In the genomic region with DNA sequence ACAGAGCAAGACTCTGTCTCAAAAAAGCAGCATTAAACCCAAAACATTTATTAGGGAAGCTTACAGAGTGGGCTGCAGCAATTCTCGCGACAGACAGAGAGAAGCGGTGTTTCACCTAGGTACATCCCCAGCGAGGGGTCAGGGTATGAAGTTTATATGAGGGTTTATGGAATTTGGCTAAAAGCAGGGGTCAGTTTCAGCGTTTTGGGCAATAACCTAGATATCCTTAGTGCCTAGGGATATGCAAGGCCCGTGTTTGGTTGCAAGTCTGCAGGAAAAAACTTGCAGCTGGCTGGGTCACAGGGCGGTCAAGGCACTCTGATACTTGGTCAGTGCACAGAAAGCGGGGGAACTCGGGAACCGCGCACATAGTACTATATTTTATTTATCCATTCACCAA, we compare ENCODE assay signal across 8 cellular contexts. TPM values are rescaled to one million over a fixed set of nuclear protein-coding genes. Genes with fewer than 3 reads are reported as not detected.
DNase-seq lines count a peak whose midpoint lies in the region; ATAC-seq and TF ChIP-seq lines count a peak whose summit lies in the region.

No MANE protein-coding gene starts in this region.

- H3K4me3 ChIP-seq in Caco-2 (ENCODE audit: low read depth, low read length): peak overlapping the region; percentile 99
- H3K4me3 ChIP-seq in body of pancreas: peak overlapping the region in 1 of 2 donors; percentile 72
- peak overlapping the region; percentile 63 to 94 for H3K4me3 ChIP-seq in uterus

- WGBS in body of pancreas, 2 donors: 6 to 13% methylated on average over 11 of the region's 11 CpGs

- H3K4me1 ChIP-seq in Caco-2 (peaks cover 16% of the 10 kb centered on the region), body of pancreas (peaks cover 22% of the 10 kb centered on the region), uterus (peaks cover 0 to 3% of the 10 kb centered on the region in 2 donors)

- H3K27me3 Mint-ChIP-seq in Caco-2 (ENCODE audit: insufficient read depth, unreplicated experiment): no peaks in the 10 kb centered on the region
- H3K27me3 Mint-ChIP-seq in memory B cell: no peaks in the 10 kb centered on the region

- H3K27me3 ChIP-seq in Caco-2 (replicated peaks; ENCODE audit: control insufficient read depth, insufficient read depth, low read length): no peaks in the 10 kb centered on the region
- no peaks in the 10 kb centered on the region for H3K27me3 ChIP-seq in body of pancreas
- no peaks in the 10 kb centered on the region for H3K27me3 ChIP-seq in uterus

- H3K9me3 ChIP-seq in Caco-2 (no peaks in the 10 kb centered on the region), body of pancreas (no peaks in the 10 kb centered on the region), uterus (no peaks in the 10 kb centered on the region)

- intact Hi-C loops in Caco-2 (cut with micrococcal nuclease; ENCODE audit: unreplicated experiment): loop anchor here (2.0 to 10.0 kb wide), 3 partner anchors 47 to 129 kb away; partner anchors contain the start of genes ODF2, SPTAN1 and URM1
- intact Hi-C loops in body of pancreas (cut with DNase I): no loop called here
- intact Hi-C loops in uterus (cut with DNase I; ENCODE audit: low total_unique reads): no loop called here

- H3K27ac Mint-ChIP-seq in Caco-2 (ENCODE audit: unreplicated experiment) (peak overlapping the region; percentile 97), memory B cell (no peak overlapping the region)

- H3K27ac ChIP-seq in body of pancreas: peak overlapping the region in 3 of 4 donors; percentile 67 to 94 (median 92)
- H3K27ac ChIP-seq in uterus: peak overlapping the region; percentile 74 to 87

- DNase-seq in Caco-2 (no peak), LHCN-M2 (ENCODE audit: low read depth) (peak; percentile 38), body of pancreas (peak; percentile 35 to 55 (median 38)), memory B cell (ENCODE audit: low spot score in 2 of 2) (no peak), uterus (peak; percentile 24 to 28), NOMO-1 treated with dmso at 0.1 percent for 144 hours (lab: John Stamatoyannopoulos, UW; ENCODE audit: unreplicated experiment) (no peak), NCI-H2196 treated with DMSO at 0.1 percent for 48 hours (lab: John Stamatoyannopoulos, UW; ENCODE audit: unreplicated experiment) (no peak)
- no peak for DNase-seq in stimulated activated CD4-positive, alpha-beta T cell treated with anti-CD3 and anti-CD28 coated beads, Interleukin-4, amount 100 ng/mL, for 4 hours

- no peaks in the 10 kb centered on the region for H3K4me1 Mint-ChIP-seq in Caco-2 (ENCODE audit: low read depth, unreplicated experiment)
- H3K4me1 Mint-ChIP-seq in memory B cell: peaks cover 10% of the 10 kb centered on the region

- no peak for TF ChIP-seq POLR2A in body of pancreas (IDR thresholded peaks at IDR 0.05)
- no peak for TF ChIP-seq POLR2A in uterus (IDR thresholded peaks at IDR 0.05)

- no TSS peak for BruUV-seq in Caco-2 (replicated peaks; lab: Mats Ljungman, UMichigan)

- H3K36me3 Mint-ChIP-seq in Caco-2 (ENCODE audit: insufficient read depth, unreplicated experiment) (peaks cover 23% of the 10 kb centered on the region), memory B cell (peaks cover 8% of the 10 kb centered on the region)

- TF ChIP-seq CTCF in Caco-2 (IDR thresholded peaks at IDR 0.05; ENCODE audit: insufficient read depth in 1 of 2, low read depth in 1 of 2, low read length in 1 of 2, severe bottlenecking in 1 of 2, unreplicated experiment in 1 of 2) (no peak), body of pancreas (IDR thresholded peaks at IDR 0.05) (no peak), uterus (IDR thresholded peaks at IDR 0.05) (no peak)

- POLR2A ChIA-PET in Caco-2 (lab: Charles Lee): no interaction called here

- H3K4me3 Mint-ChIP-seq in Caco-2 (ENCODE audit: unreplicated experiment) (peak overlapping the region; percentile 96), memory B cell (peak overlapping the region; percentile 67)

- CTCF ChIA-PET in Caco-2 (lab: Charles Lee): no interaction called here

- H3K9me3 Mint-ChIP-seq in Caco-2 (ENCODE audit: unreplicated experiment) (no peaks in the 10 kb centered on the region), memory B cell (no peaks in the 10 kb centered on the region)

- H3K36me3 ChIP-seq in Caco-2 (ENCODE audit: control insufficient read depth, insufficient read depth, low read length) (no peaks in the 10 kb centered on the region; the same call in 1 of the 2 replicates), body of pancreas (replicated peaks in 1 of 2; ENCODE audit: insufficient read depth in 1 of 2, low read depth in 2 of 2) (peaks cover 0 to 5% of the 10 kb centered on the region in 2 donors), uterus (no peaks in the 10 kb centered on the region)

- ATAC-seq in body of pancreas (peak; percentile 16), memory B cell (ENCODE audit: low read depth) (no peak)

RNA-seq across cellular contexts. Expression of gene GLE1, which starts 0.6 kb away (rescaled TPM):
- 30.4 and 30.8 TPM in 2 replicates for total RNA-seq in Caco-2 (2022)
- 50.1 and 53.2 TPM in 2 replicates for total RNA-seq in LHCN-M2 (2014; rRNA removed)
- polyA plus RNA-seq in LHCN-M2 (2012): 23.5 TPM
- total RNA-seq in body of pancreas: 10 to 100 TPM in 1 of 2 donors, 1 to 10 TPM in 1; 8.3 to 11.5 TPM
- 10 to 100 TPM in 3 of 4 donors, 1 to 10 TPM in 1; 3.3 to 25.5 (median 16.4) TPM for total RNA-seq in uterus

RNA-seq across cellular contexts. Expression of gene ODF2, which starts 48.1 kb away (rescaled TPM):
- total RNA-seq in Caco-2 (2022): 34.6 and 34.9 TPM in 2 replicates
- total RNA-seq in LHCN-M2 (2014; rRNA removed): 55.2 and 63.3 TPM in 2 replicates
- 30.2 TPM for polyA plus RNA-seq in LHCN-M2 (2012)
- 10 to 100 TPM; 14.3 to 23.4 TPM for total RNA-seq in body of pancreas
- 10 to 100 TPM; 14.4 to 37.3 (median 25.9) TPM for total RNA-seq in uterus

RNA-seq across cellular contexts. Expression of gene SPTAN1, which starts 48.5 kb away (rescaled TPM):
- total RNA-seq in Caco-2 (2022): 407 and 408 TPM in 2 replicates
- 169 and 208 TPM in 2 replicates for total RNA-seq in LHCN-M2 (2014; rRNA removed)
- 243 TPM for polyA plus RNA-seq in LHCN-M2 (2012)
- 100 to 1,000 TPM; 119 to 248 TPM for total RNA-seq in body of pancreas
- 100 to 1,000 TPM; 244 to 521 (median 335) TPM for total RNA-seq in uterus

Comparison
In these comparisons a context has a peak if more than half of its experiments do, and no peak if none do; other contexts are left out.
1. DNase-seq: peak in LHCN-M2 (single experiment), body of pancreas (4 of 4) and uterus (2 of 2); none in Caco-2 (0 of 2), memory B cell (0 of 2), NOMO-1 treated with dmso at 0.1 percent for 144 hours (single experiment), NCI-H2196 treated with DMSO at 0.1 percent for 48 hours (single experiment) and stimulated activated CD4-positive, alpha-beta T cell treated with anti-CD3 and anti-CD28 coated beads, Interleukin-4, amount 100 ng/mL, for 4 hours (0 of 2).